In the genomic region with DNA sequence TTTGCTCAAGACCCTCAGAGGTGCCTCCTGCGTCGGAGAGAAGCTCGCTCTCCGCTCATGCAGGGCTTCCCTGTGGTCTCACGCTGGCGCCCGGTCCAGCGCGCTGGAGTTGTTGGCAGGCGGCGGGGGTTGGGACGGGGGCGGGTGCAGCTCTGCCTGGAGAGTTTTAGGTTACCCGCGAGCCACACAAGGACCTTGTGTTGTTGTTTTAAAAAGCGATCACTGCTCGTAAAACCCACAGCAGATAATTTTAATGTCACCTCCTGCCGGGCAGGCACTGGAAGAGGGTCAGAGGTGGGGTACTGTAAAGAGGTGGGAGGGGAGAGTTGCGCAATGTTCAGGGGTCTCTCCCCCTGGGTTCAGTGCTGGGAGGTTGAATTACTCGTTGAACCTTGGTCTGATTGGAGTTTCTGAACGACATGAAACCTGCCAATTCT, we compare ENCODE assay signal across 13 cellular contexts. TPM values are rescaled to one million over a fixed set of nuclear protein-coding genes. Genes with fewer than 3 reads are reported as not detected.
DNase-seq lines count a peak whose midpoint lies in the region; ATAC-seq, FAIRE-seq and TF ChIP-seq lines count a peak whose summit lies in the region.
"Had no signal": no experiment of that assay in that cellular context is flagged by ENCODE, and none has a peak within 500 bp of the region (broad histone marks: within the 10 kb centered on the region; RNA-seq: fewer than 3 reads in every experiment).

No MANE protein-coding gene starts in this region.

- TF ChIP-seq CTCF in heart left ventricle (IDR thresholded peaks at IDR 0.05) = no peak
- TF ChIP-seq CTCF in breast epithelium (IDR thresholded peaks at IDR 0.05) = no peak
- TF ChIP-seq CTCF in Peyer's patch (IDR thresholded peaks at IDR 0.05) = no peak

- H3K27me3 ChIP-seq in heart left ventricle = peaks cover 5 to 75% (median 35%) of the 10 kb centered on the region in 9 donors
- H3K27me3 ChIP-seq in breast epithelium = peaks cover 0 to 15% of the 10 kb centered on the region in 2 donors
- no peaks in the 10 kb centered on the region for H3K27me3 ChIP-seq in aorta (ENCODE audit: control insufficient read depth in 1 of 2, insufficient read depth in 2 of 2, low read length in 1 of 2)
- H3K27me3 ChIP-seq in Peyer's patch = peaks cover 0 to 12% of the 10 kb centered on the region in 2 donors

- no peak overlapping the region for H3K27ac ChIP-seq in heart left ventricle
- no peak overlapping the region for H3K27ac ChIP-seq in breast epithelium
- no peak overlapping the region for H3K27ac ChIP-seq in aorta (ENCODE audit: low read depth in 1 of 2, low read length in 2 of 2)
- H3K27ac ChIP-seq in Peyer's patch = no peak overlapping the region
- H3K27ac ChIP-seq: C4-2B had no signal

- peak overlapping the region in 8 of 12 donors; percentile 12 to 45 (median 40) for H3K4me3 ChIP-seq in heart left ventricle
- H3K4me3 ChIP-seq in breast epithelium = peak overlapping the region; percentile 35 to 64 (median 52)
- no peak overlapping the region for H3K4me3 ChIP-seq in aorta (ENCODE audit: low read length in 2 of 2)
- H3K4me3 ChIP-seq in Peyer's patch = peak overlapping the region in 1 of 4 donors; percentile 46

- 5 to 9% (median 6%) methylated on average over 21 of the region's 21 CpGs for WGBS in heart left ventricle, 4 donors
- WGBS in aorta, 2 donors = 1 to 3% methylated on average over 21 of the region's 21 CpGs

- ATAC-seq in heart left ventricle (no peak), Right ventricle myocardium superior (ENCODE audit: poor library complexity) (no peak), HG03342 (IDR thresholded peaks at IDR 0.05; ENCODE audit: unreplicated experiment) (no peak), aorta (ENCODE audit: low FRiP score) (no peak)

- FAIRE-seq in urothelium cell line (lab: Jason Lieb, UNC) = peak; percentile 88
- FAIRE-seq: GM18507, RCC 7860 had no signal

- DNase-seq in heart left ventricle (no peak), Right ventricle myocardium superior (no peak), breast epithelium (ENCODE audit: low spot score in 2 of 2) (no peak), medulla oblongata (ENCODE audit: extremely low spot score) (peak; percentile 33), urothelium cell line (ENCODE audit: low spot score) (peak; percentile 59), aorta (no peak), Peyer's patch (no peak)
- DNase-seq: activated CD4-positive, alpha-beta T cell treated with anti-CD3 and anti-CD28 coated beads, Interleukin-2, amount 10 ng/mL, durations not matched to agents 24 days and 14 days; HFFc6 had no signal

- TF ChIP-seq POLR2A in heart left ventricle (IDR thresholded peaks at IDR 0.05) = no peak
- no peak for TF ChIP-seq POLR2A in breast epithelium (IDR thresholded peaks at IDR 0.05)
- TF ChIP-seq POLR2A in Peyer's patch (IDR thresholded peaks at IDR 0.05) = no peak

- intact Hi-C loops in heart left ventricle (cut with DNase I) (no loop called here), Right ventricle myocardium superior (cut with DNase I) (no loop called here), breast epithelium (cut with DNase I; ENCODE audit: low total_unique reads) (no loop called here), aorta (cut with DNase I) (no loop called here)

- H3K9me3 ChIP-seq in heart left ventricle (no peaks in the 10 kb centered on the region), breast epithelium (no peaks in the 10 kb centered on the region), aorta (ENCODE audit: control insufficient read depth, low read length) (no peaks in the 10 kb centered on the region), Peyer's patch (no peaks in the 10 kb centered on the region)

- peaks cover 0 to 11% (median 0%) of the 10 kb centered on the region in 12 donors for H3K4me1 ChIP-seq in heart left ventricle
- no peaks in the 10 kb centered on the region for H3K4me1 ChIP-seq in breast epithelium
- no peaks in the 10 kb centered on the region for H3K4me1 ChIP-seq in aorta (ENCODE audit: control insufficient read depth in 1 of 2, insufficient read depth in 2 of 2, low read length in 2 of 2)
- peaks cover 0 to 11% (median 0%) of the 10 kb centered on the region in 4 donors for H3K4me1 ChIP-seq in Peyer's patch

- H3K36me3 ChIP-seq in heart left ventricle (no peaks in the 10 kb centered on the region), breast epithelium (no peaks in the 10 kb centered on the region), aorta (ENCODE audit: control insufficient read depth in 1 of 2, insufficient read depth in 2 of 2, low read length in 1 of 2) (no peaks in the 10 kb centered on the region), Peyer's patch (no peaks in the 10 kb centered on the region)

RNA-seq across cellular contexts. Expression of a gene that starts 0.9 kb away (rescaled TPM):
- total RNA-seq in heart left ventricle (1 to 10 TPM in 2 of 9 donors, under 1 TPM in 5, not detected in 2; 0.57 to 2.8 (median 0.79) TPM), Right ventricle myocardium superior (1.8 TPM), breast epithelium (10 to 100 TPM in 1 of 3 donors, 1 to 10 TPM in 2; 2.9 to 32.6 (median 5.7) TPM), aorta (1 to 10 TPM; 2.9 to 5.6 TPM), Peyer's patch (under 1 TPM in 3 of 4 donors, not detected in 1; 0.35 to 0.54 (median 0.38) TPM)
- polyA plus RNA-seq in heart left ventricle (1 to 10 TPM in 1 of 2 donors, under 1 TPM in 1; 0.93 to 1.6 TPM), aorta (1 to 10 TPM; 2.3 to 5.8 TPM)
- total RNA-seq: activated CD4-positive, alpha-beta T cell treated with anti-CD3 and anti-CD28 coated beads, Interleukin-2, amount 10 ng/mL, durations not matched to agents 24 days and 14 days; HFFc6 had no signal

Comparison
In these comparisons a context has a peak if more than half of its experiments do, and no peak if none do; other contexts are left out.
1. DNase-seq: peak in medulla oblongata (single experiment) and urothelium cell line (single experiment); none in heart left ventricle (0 of 5), Right ventricle myocardium superior (single experiment), breast epithelium (0 of 2), aorta (0 of 2) and Peyer's patch (0 of 3).
2. H3K4me3 ChIP-seq: peak in heart left ventricle (8 of 12) and breast epithelium (3 of 3); none in aorta (0 of 2).